27 cellular contexts compared by ENCODE assay signal in genomic region chr12:40854669-40855068, GRCh38.
"Had no signal": no experiment of that assay in that cellular context is flagged by ENCODE, and none has a peak within 500 bp of the region (broad histone marks: within the 10 kb centered on the region; RNA-seq: fewer than 3 reads in every experiment).

No MANE protein-coding gene starts in this region.

- H3K4me1 ChIP-seq: adrenal gland, body of pancreas, esophagus squamous epithelium, gastroesophageal sphincter had no signal

- H3K36me3 Mint-ChIP-seq: activated naive CD8-positive, alpha-beta T cell had no signal

- H3K4me3 ChIP-seq: adrenal gland, body of pancreas, esophagus squamous epithelium, gastroesophageal sphincter had no signal

- H3K4me1 Mint-ChIP-seq: activated T-helper 17 cell treated with anti-CD3 and anti-CD28 coated beads, Interleukin-2, amount 50 U/mL, for 72 hours had no signal

- H3K36me3 ChIP-seq: adrenal gland, esophagus squamous epithelium, gastroesophageal sphincter had no signal

- H3K9me3 Mint-ChIP-seq: activated CD8-positive, alpha-beta T cell treated with anti-CD3 and anti-CD28 coated beads for 36 hours; activated T-cell treated with anti-CD3 and anti-CD28 coated beads, Interleukin-2, amount 50 U/mL, for 4 hours; activated T-helper 17 cell treated with anti-CD3 and anti-CD28 coated beads, Interleukin-2, amount 50 U/mL, for 72 hours had no signal

- H3K27me3 Mint-ChIP-seq: activated CD8-positive, alpha-beta T cell treated with anti-CD3 and anti-CD28 coated beads for 36 hours; activated naive CD8-positive, alpha-beta T cell; activated T-helper 17 cell treated with anti-CD3 and anti-CD28 coated beads, Interleukin-2, amount 50 U/mL, for 72 hours had no signal

- H3K27ac ChIP-seq: adrenal gland, body of pancreas, epithelial cell of prostate, esophagus squamous epithelium, gastroesophageal sphincter had no signal

- H3K27me3 ChIP-seq: adrenal gland, body of pancreas, esophagus squamous epithelium, gastroesophageal sphincter had no signal

- DNase-seq: activated CD4-positive, alpha-beta T cell treated with anti-CD3 and anti-CD28 coated beads for 1 hour; activated CD4-positive, alpha-beta T cell treated with anti-CD3 and anti-CD28 coated beads for 4 hours; activated CD4-positive, alpha-beta T cell treated with anti-CD3 and anti-CD28 coated beads, Interleukin-2, amount 50 U/mL, for 1 hour; activated CD4-positive, alpha-beta T cell treated with anti-CD3 and anti-CD28 coated beads, Interleukin-2, amount 50 U/mL, for 48 hours; activated CD8-positive, alpha-beta memory T cell treated with anti-CD3 and anti-CD28 coated beads for 24 hours; activated CD8-positive, alpha-beta T cell treated with anti-CD3 and anti-CD28 coated beads for 36 hours; activated effector memory CD4-positive, alpha-beta T cell treated with Interleukin-2 at 50 U/mL for 16 hours; activated gamma-delta T cell treated with Interleukin-2 at 50 U/mL for 16 hours; activated naive CD4-positive, alpha-beta T cell treated with anti-CD3 and anti-CD28 coated beads, Interleukin-2, amount 50 U/mL, for 16 hours; activated naive CD4-positive, alpha-beta T cell treated with Interleukin-2 at 50 U/mL for 16 hours; activated T-cell treated with anti-CD3 and anti-CD28 coated beads, Interleukin-2, amount 50 U/mL, for 4 hours; adrenal gland; amygdala; aorta; body of pancreas; caudate nucleus; cortex of kidney; dermis blood vessel endothelial cell; effector CD4-positive, alpha-beta T cell; esophagus squamous epithelium; foreskin melanocyte; head of caudate nucleus; T-helper 2 cell had no signal

- ATAC-seq: activated CD8-positive, alpha-beta T cell treated with anti-CD3 and anti-CD28 coated beads for 36 hours; activated T-cell treated with anti-CD3 and anti-CD28 coated beads, Interleukin-2, amount 50 U/mL, for 4 hours; activated T-helper 17 cell treated with anti-CD3 and anti-CD28 coated beads, Interleukin-2, amount 50 U/mL, for 72 hours; body of pancreas; gastroesophageal sphincter had no signal

- H3K4me3 Mint-ChIP-seq: activated CD8-positive, alpha-beta T cell treated with anti-CD3 and anti-CD28 coated beads for 36 hours; activated naive CD8-positive, alpha-beta T cell; activated T-cell treated with anti-CD3 and anti-CD28 coated beads, Interleukin-2, amount 50 U/mL, for 4 hours; activated T-helper 17 cell treated with anti-CD3 and anti-CD28 coated beads, Interleukin-2, amount 50 U/mL, for 72 hours had no signal

- H3K9me3 ChIP-seq: adrenal gland, body of pancreas, esophagus squamous epithelium, gastroesophageal sphincter had no signal

- H3K27ac Mint-ChIP-seq: activated CD8-positive, alpha-beta T cell treated with anti-CD3 and anti-CD28 coated beads for 36 hours; activated naive CD8-positive, alpha-beta T cell; activated T-helper 17 cell treated with anti-CD3 and anti-CD28 coated beads, Interleukin-2, amount 50 U/mL, for 72 hours had no signal
